1 cellular context compared by ENCODE assay signal in the genomic region with DNA sequence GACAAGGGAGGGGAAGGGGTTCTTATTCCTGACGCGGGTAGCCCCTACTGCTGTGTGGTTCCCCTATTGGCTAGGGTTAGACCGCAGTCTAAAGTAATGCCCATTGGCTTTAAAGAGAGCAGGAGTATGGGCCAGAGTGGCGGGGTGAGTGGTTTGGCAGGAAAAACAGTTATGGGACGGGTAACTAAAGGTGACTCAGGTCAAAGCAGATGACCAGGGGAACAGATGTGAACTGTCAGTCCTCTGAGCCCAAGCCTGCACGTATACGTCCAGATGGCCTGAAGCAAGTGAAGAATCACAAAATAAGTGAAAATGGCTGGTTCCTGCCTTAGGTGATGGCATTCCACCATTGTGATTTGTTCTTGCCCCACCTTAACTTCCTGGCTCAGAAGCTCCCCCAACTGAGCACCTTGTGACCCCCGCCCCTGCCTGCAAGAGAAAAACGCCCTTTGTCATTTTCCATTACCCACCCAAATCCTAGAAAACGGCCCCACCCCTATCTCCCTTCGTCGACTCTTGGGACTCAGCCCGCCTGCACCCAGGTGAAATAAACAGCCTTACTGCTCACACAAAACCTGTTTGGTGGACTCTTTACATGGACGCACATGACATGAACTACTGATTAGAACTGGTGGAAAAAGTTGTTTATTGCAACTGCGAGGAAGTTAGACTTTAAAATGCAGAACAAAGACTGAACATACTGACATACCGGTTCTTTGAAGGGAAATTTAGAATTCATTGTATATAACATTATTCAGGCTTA.
TF ChIP-seq lines count a peak whose summit lies in the region.

No MANE protein-coding gene starts in this region.

TF ChIP-seq in IMR-90, 13 proteins besides CTCF, POLR2A, EP300 and RAD21 (continued from another document):
- TF ChIP-seq BHLHE40 (IDR thresholded peaks at IDR 0.05; ENCODE audit: low read depth, low read length) (no peak), RCOR1 (IDR thresholded peaks at IDR 0.05; ENCODE audit: insufficient replicate concordance, low read length) (no peak), SMC3 (IDR thresholded peaks at IDR 0.05; ENCODE audit: low read depth, low read length) (no peak), RFX5 (IDR thresholded peaks at IDR 0.05; ENCODE audit: low read depth, low read length) (no peak)
- TF ChIP-seq, protein P1, sequence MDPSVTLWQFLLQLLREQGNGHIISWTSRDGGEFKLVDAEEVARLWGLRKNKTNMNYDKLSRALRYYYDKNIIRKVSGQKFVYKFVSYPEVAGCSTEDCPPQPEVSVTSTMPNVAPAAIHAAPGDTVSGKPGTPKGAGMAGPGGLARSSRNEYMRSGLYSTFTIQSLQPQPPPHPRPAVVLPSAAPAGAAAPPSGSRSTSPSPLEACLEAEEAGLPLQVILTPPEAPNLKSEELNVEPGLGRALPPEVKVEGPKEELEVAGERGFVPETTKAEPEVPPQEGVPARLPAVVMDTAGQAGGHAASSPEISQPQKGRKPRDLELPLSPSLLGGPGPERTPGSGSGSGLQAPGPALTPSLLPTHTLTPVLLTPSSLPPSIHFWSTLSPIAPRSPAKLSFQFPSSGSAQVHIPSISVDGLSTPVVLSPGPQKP (IDR thresholded peaks at IDR 0.05; ENCODE audit: borderline replicate concordance, low read depth, low read length): no peak
